In genomic region chr16:31246296-31246695, GRCh38 we compare ENCODE assay signal across 1 cellular context.
TF ChIP-seq lines count a peak whose summit lies in the region.

No MANE protein-coding gene starts in this region.

TF ChIP-seq in H1, 55 proteins besides CTCF, POLR2A, EP300 and RAD21:
- TF ChIP-seq SIX5 (IDR thresholded peaks at IDR 0.05; ENCODE audit: low read depth, low read length) = no peak
- peak; percentile 72; the same call in 1 of the 2 replicates for TF ChIP-seq KDM1A (IDR thresholded peaks at IDR 0.05; ENCODE audit: borderline replicate concordance, low read length)
